ENCODE assay signal across 1 cellular context in the genomic region with DNA sequence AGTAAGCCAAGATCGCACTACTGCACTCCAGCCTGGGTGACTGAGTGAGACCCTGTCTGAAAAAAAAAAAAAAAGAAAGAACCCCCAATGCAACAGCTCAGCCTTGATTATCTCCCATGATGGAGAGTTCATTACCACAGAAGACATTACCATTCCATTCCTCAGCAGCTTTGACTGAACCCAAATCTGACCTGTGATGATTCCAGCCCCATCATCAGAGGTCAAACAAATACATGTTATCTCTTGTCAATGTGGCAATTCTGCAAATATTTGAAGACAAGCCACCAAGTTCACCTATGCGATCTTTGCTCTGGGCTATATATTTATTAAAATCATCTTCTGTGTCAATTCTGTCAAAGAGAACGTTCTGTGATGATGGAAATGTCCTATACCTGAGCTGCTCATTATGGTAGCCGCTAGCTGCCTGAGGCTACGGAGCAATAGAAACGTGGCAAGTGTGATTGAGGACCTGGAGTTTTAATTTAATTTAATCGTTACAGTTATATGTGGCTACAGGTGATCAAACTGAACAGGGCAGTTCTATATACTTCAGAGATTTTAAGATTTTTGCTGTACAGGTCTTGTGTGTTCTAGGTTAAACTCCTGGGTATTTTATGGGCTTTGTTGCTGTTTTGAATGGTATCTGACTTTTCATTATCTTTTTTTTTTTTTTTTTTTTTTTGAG.
A peak's percentile ranks its signal among the peaks of the same experiment; 100 is the strongest.
TF ChIP-seq lines count a peak whose summit lies in the region.

No MANE protein-coding gene starts in this region.

TF ChIP-seq in HepG2, 621 proteins besides CTCF, POLR2A, EP300 and RAD21 (continued from another document and continues in another):
- TF ChIP-seq, protein P1, sequence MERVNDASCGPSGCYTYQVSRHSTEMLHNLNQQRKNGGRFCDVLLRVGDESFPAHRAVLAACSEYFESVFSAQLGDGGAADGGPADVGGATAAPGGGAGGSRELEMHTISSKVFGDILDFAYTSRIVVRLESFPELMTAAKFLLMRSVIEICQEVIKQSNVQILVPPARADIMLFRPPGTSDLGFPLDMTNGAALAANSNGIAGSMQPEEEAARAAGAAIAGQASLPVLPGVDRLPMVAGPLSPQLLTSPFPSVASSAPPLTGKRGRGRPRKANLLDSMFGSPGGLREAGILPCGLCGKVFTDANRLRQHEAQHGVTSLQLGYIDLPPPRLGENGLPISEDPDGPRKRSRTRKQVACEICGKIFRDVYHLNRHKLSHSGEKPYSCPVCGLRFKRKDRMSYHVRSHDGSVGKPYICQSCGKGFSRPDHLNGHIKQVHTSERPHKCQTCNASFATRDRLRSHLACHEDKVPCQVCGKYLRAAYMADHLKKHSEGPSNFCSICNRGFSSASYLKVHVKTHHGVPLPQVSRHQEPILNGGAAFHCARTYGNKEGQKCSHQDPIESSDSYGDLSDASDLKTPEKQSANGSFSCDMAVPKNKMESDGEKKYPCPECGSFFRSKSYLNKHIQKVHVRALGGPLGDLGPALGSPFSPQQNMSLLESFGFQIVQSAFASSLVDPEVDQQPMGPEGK (CRISPR knock-in tag; IDR thresholded peaks at IDR 0.05): 0 out of 2 replicates have a peak, but pooled peaks have one; percentile 44
- TF ChIP-seq, protein P2, sequence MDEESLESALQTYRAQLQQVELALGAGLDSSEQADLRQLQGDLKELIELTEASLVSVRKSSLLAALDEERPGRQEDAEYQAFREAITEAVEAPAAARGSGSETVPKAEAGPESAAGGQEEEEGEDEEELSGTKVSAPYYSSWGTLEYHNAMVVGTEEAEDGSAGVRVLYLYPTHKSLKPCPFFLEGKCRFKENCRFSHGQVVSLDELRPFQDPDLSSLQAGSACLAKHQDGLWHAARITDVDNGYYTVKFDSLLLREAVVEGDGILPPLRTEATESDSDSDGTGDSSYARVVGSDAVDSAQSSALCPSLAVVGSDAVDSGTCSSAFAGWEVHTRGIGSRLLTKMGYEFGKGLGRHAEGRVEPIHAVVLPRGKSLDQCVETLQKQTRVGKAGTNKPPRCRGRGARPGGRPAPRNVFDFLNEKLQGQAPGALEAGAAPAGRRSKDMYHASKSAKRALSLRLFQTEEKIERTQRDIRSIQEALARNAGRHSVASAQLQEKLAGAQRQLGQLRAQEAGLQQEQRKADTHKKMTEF (CRISPR knock-in tag; IDR thresholded peaks at IDR 0.05): 0 out of 2 replicates have a peak, but pooled peaks have one; percentile 47
- TF ChIP-seq ONECUT2 (CRISPR knock-in tag; IDR thresholded peaks at IDR 0.05) (no peak), ZNF331 (CRISPR knock-in tag; IDR thresholded peaks at IDR 0.05) (no peak), ZNF678 (CRISPR knock-in tag; IDR thresholded peaks at IDR 0.05) (no peak), TBX3 (IDR thresholded peaks at IDR 0.05; ENCODE audit: borderline replicate concordance) (peak; percentile 56; the same call in 1 of the 2 replicates), ZNF543 (CRISPR knock-in tag; IDR thresholded peaks at IDR 0.05) (no peak), ZBTB7A (CRISPR knock-in tag; IDR thresholded peaks at IDR 0.05) (no peak), SMARCE1 (IDR thresholded peaks at IDR 0.05; ENCODE audit: borderline replicate concordance) (no peak), CEBPG (CRISPR knock-in tag; IDR thresholded peaks at IDR 0.05) (peak; percentile 58), ZNF326 (CRISPR knock-in tag; IDR thresholded peaks at IDR 0.05; ENCODE audit: borderline replicate concordance) (no peak), MED8 (CRISPR knock-in tag; IDR thresholded peaks at IDR 0.05; ENCODE audit: insufficient replicate concordance) (no peak), NONO (IDR thresholded peaks at IDR 0.05) (no peak), NONO (CRISPR knock-in tag; conservative IDR thresholded peaks at IDR 0.05) (peak; percentile 60; the same call in 1 of the 2 replicates), NFE2 (CRISPR knock-in tag; IDR thresholded peaks at IDR 0.05) (no peak), ARID3A (IDR thresholded peaks at IDR 0.05; ENCODE audit: low read depth, low read length) (peak; percentile 70), ZNF337 (CRISPR knock-in tag; IDR thresholded peaks at IDR 0.05; ENCODE audit: borderline replicate concordance, low read depth) (no peak), NFYC (CRISPR knock-in tag; IDR thresholded peaks at IDR 0.05) (no peak), ZNF484 (CRISPR knock-in tag; IDR thresholded peaks at IDR 0.05; ENCODE audit: borderline replicate concordance, low read depth) (no peak), ZFP62 (CRISPR knock-in tag; IDR thresholded peaks at IDR 0.05) (no peak), TMF1 (CRISPR knock-in tag; IDR thresholded peaks at IDR 0.05; ENCODE audit: low read depth) (no peak), RERE (CRISPR knock-in tag; IDR thresholded peaks at IDR 0.05; ENCODE audit: low read depth) (peak; percentile 91), ISX (CRISPR knock-in tag; conservative IDR thresholded peaks at IDR 0.05) (no peak), TBL1XR1 (IDR thresholded peaks at IDR 0.05; ENCODE audit: borderline replicate concordance, low read length, partially characterized antibody) (peak; percentile 64), GFI1 (CRISPR knock-in tag; IDR thresholded peaks at IDR 0.05; ENCODE audit: borderline replicate concordance) (peak; percentile 93), ZBTB42 (CRISPR knock-in tag; IDR thresholded peaks at IDR 0.05) (no peak), HOXA5 (CRISPR knock-in tag; IDR thresholded peaks at IDR 0.05) (no peak), EEA1 (CRISPR knock-in tag; IDR thresholded peaks at IDR 0.05; ENCODE audit: borderline replicate concordance) (no peak), GTF3A (CRISPR knock-in tag; conservative IDR thresholded peaks at IDR 0.05) (no peak), TBX2 (CRISPR knock-in tag; IDR thresholded peaks at IDR 0.05; ENCODE audit: borderline replicate concordance) (no peak), ZNF557 (CRISPR knock-in tag; IDR thresholded peaks at IDR 0.05) (no peak), SETDB1 (CRISPR knock-in tag; IDR thresholded peaks at IDR 0.05; ENCODE audit: borderline replicate concordance) (no peak)
- TF ChIP-seq, protein P3, sequence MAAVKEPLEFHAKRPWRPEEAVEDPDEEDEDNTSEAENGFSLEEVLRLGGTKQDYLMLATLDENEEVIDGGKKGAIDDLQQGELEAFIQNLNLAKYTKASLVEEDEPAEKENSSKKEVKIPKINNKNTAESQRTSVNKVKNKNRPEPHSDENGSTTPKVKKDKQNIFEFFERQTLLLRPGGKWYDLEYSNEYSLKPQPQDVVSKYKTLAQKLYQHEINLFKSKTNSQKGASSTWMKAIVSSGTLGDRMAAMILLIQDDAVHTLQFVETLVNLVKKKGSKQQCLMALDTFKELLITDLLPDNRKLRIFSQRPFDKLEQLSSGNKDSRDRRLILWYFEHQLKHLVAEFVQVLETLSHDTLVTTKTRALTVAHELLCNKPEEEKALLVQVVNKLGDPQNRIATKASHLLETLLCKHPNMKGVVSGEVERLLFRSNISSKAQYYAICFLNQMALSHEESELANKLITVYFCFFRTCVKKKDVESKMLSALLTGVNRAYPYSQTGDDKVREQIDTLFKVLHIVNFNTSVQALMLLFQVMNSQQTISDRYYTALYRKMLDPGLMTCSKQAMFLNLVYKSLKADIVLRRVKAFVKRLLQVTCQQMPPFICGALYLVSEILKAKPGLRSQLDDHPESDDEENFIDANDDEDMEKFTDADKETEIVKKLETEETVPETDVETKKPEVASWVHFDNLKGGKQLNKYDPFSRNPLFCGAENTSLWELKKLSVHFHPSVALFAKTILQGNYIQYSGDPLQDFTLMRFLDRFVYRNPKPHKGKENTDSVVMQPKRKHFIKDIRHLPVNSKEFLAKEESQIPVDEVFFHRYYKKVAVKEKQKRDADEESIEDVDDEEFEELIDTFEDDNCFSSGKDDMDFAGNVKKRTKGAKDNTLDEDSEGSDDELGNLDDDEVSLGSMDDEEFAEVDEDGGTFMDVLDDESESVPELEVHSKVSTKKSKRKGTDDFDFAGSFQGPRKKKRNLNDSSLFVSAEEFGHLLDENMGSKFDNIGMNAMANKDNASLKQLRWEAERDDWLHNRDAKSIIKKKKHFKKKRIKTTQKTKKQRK (IDR thresholded peaks at IDR 0.05; ENCODE audit: low read length): no peak
- TF ChIP-seq, protein P4, sequence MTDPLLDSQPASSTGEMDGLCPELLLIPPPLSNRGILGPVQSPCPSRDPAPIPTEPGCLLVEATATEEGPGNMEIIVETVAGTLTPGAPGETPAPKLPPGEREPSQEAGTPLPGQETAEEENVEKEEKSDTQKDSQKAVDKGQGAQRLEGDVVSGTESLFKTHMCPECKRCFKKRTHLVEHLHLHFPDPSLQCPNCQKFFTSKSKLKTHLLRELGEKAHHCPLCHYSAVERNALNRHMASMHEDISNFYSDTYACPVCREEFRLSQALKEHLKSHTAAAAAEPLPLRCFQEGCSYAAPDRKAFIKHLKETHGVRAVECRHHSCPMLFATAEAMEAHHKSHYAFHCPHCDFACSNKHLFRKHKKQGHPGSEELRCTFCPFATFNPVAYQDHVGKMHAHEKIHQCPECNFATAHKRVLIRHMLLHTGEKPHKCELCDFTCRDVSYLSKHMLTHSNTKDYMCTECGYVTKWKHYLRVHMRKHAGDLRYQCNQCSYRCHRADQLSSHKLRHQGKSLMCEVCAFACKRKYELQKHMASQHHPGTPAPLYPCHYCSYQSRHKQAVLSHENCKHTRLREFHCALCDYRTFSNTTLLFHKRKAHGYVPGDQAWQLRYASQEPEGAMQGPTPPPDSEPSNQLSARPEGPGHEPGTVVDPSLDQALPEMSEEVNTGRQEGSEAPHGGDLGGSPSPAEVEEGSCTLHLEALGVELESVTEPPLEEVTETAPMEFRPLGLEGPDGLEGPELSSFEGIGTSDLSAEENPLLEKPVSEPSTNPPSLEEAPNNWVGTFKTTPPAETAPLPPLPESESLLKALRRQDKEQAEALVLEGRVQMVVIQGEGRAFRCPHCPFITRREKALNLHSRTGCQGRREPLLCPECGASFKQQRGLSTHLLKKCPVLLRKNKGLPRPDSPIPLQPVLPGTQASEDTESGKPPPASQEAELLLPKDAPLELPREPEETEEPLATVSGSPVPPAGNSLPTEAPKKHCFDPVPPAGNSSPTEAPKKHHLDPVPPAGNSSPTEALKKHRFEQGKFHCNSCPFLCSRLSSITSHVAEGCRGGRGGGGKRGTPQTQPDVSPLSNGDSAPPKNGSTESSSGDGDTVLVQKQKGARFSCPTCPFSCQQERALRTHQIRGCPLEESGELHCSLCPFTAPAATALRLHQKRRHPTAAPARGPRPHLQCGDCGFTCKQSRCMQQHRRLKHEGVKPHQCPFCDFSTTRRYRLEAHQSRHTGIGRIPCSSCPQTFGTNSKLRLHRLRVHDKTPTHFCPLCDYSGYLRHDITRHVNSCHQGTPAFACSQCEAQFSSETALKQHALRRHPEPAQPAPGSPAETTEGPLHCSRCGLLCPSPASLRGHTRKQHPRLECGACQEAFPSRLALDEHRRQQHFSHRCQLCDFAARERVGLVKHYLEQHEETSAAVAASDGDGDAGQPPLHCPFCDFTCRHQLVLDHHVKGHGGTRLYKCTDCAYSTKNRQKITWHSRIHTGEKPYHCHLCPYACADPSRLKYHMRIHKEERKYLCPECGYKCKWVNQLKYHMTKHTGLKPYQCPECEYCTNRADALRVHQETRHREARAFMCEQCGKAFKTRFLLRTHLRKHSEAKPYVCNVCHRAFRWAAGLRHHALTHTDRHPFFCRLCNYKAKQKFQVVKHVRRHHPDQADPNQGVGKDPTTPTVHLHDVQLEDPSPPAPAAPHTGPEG (CRISPR knock-in tag; IDR thresholded peaks at IDR 0.05): no peak
- TF ChIP-seq, protein P5, sequence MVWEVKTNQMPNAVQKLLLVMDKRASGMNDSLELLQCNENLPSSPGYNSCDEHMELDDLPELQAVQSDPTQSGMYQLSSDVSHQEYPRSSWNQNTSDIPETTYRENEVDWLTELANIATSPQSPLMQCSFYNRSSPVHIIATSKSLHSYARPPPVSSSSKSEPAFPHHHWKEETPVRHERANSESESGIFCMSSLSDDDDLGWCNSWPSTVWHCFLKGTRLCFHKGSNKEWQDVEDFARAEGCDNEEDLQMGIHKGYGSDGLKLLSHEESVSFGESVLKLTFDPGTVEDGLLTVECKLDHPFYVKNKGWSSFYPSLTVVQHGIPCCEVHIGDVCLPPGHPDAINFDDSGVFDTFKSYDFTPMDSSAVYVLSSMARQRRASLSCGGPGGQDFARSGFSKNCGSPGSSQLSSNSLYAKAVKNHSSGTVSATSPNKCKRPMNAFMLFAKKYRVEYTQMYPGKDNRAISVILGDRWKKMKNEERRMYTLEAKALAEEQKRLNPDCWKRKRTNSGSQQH (CRISPR knock-in tag; IDR thresholded peaks at IDR 0.05; ENCODE audit: low read depth): no peak
